In genomic region chr3:119258915-119259314, GRCh38 we compare ENCODE assay signal across 9 cellular contexts. TPM values are rescaled to one million over a fixed set of nuclear protein-coding genes. Genes with fewer than 3 reads are reported as not detected.
A peak's percentile ranks its signal among the peaks of the same experiment; 100 is the strongest.
DNase-seq lines count a peak whose midpoint lies in the region; ATAC-seq and TF ChIP-seq lines count a peak whose summit lies in the region.
"Had no signal": no experiment of that assay in that cellular context is flagged by ENCODE, and none has a peak within 500 bp of the region (broad histone marks: within the 10 kb centered on the region; RNA-seq: fewer than 3 reads in every experiment).

No MANE protein-coding gene starts in this region.

- H3K27me3 ChIP-seq in muscle layer of duodenum (ENCODE audit: low read depth, low read length) (no peaks in the 10 kb centered on the region), MG63 (peaks cover 3% of the 10 kb centered on the region; the same call in 1 of the 2 replicates)

- H3K36me3 ChIP-seq in muscle layer of duodenum (ENCODE audit: control insufficient read depth in 1 of 2, insufficient read depth in 2 of 2, low read length in 2 of 2) (no peaks in the 10 kb centered on the region), MG63 (no peaks in the 10 kb centered on the region)

- no peak for TF ChIP-seq CTCF in NB4 (IDR thresholded peaks at IDR 0.05; ENCODE audit: low read depth, low read length)

- peak overlapping the region; percentile 26 for H3K27ac ChIP-seq in muscle layer of duodenum (ENCODE audit: low read length)

- DNase-seq in NB4 (ENCODE audit: low read depth) (peak; percentile 30), NCI-H1694 treated with DMSO at 0.1 percent for 48 hours (lab: John Stamatoyannopoulos, UW) (no peak), MG63 (no peak), DMS153 (lab: John Stamatoyannopoulos, UW) (no peak), NCI-H524 treated with DMSO at 0.1 percent for 48 hours (lab: John Stamatoyannopoulos, UW) (no peak)
- DNase-seq: effector memory CD8-positive, alpha-beta T cell had no signal

- H3K4me3 ChIP-seq in NB4 (ENCODE audit: low read depth, low read length) (no peak overlapping the region), muscle layer of duodenum (ENCODE audit: low read depth in 1 of 2, low read length in 2 of 2) (no peak overlapping the region), MG63 (no peak overlapping the region)

- H3K9me3 ChIP-seq in muscle layer of duodenum (ENCODE audit: control insufficient read depth in 1 of 2, low read length in 2 of 2) (no peaks in the 10 kb centered on the region), MG63 (no peaks in the 10 kb centered on the region)

- H3K4me1 ChIP-seq in muscle layer of duodenum (ENCODE audit: control insufficient read depth in 1 of 2, insufficient read depth in 2 of 2, low read length in 2 of 2), result peaks cover 0 to 8% of the 10 kb centered on the region in 2 donors

- TF ChIP-seq POLR2A in NB4 (IDR thresholded peaks at IDR 0.05; ENCODE audit: extremely low read depth, insufficient read length), result no peak

- peak; percentile 73 for ATAC-seq in GM18873 (IDR thresholded peaks at IDR 0.05; ENCODE audit: low FRiP score, unreplicated experiment)
- ATAC-seq in HG02798 (IDR thresholded peaks at IDR 0.05; ENCODE audit: poor library complexity, unreplicated experiment), result peak; percentile 88
- ATAC-seq: effector memory CD8-positive, alpha-beta T cell had no signal

RNA-seq across cellular contexts. Expression of gene B4GALT4, which starts 18.2 kb away (rescaled TPM):
- 13.2 and 17.7 TPM in 2 replicates for total RNA-seq in MG63 (2014; rRNA removed; shearing (Covaris generic); ENCODE audit: low replicate concordance)

RNA-seq across cellular contexts. Expression of gene ARHGAP31, which starts 35.3 kb away (rescaled TPM):
- total RNA-seq in MG63 (2014; rRNA removed; shearing (Covaris generic); ENCODE audit: low replicate concordance), result 4.2 and 5.0 TPM in 2 replicates
